In genomic region chr13:91601807-91602206, GRCh38 we compare ENCODE assay signal across 11 cellular contexts.
"Had no signal": no experiment of that assay in that cellular context is flagged by ENCODE, and none has a peak within 500 bp of the region (broad histone marks: within the 10 kb centered on the region; RNA-seq: fewer than 3 reads in every experiment).

No MANE protein-coding gene starts in this region.

- H3K4me1 ChIP-seq: HAP-1 had no signal

- H3K36me3 ChIP-seq: HAP-1 had no signal

- H3K27ac ChIP-seq: GM23248 had no signal

- H3K9me3 Mint-ChIP-seq: GM23338, H9 had no signal

- H2AFZ ChIP-seq: GM23248, GM23338 had no signal

- FAIRE-seq: H1, H54 had no signal

- H3K9ac ChIP-seq: GM23248 had no signal

- H3K9me3 ChIP-seq: HAP-1 had no signal

- H3K4me1 Mint-ChIP-seq: GM23338, H9 had no signal

- H3K4me3 Mint-ChIP-seq: GM23338, H9, HFFc6 had no signal

- H3K4me2 ChIP-seq: GM23338 had no signal

- ATAC-seq: GM23338, HCT116 had no signal

- H3K4me3 ChIP-seq: GM23248, GM23338, HAP-1 had no signal

- DNase-seq: GM23248, GOT3, H7, H9, HCEC 1CT, HFFc6 had no signal

- H3K27ac Mint-ChIP-seq: GM23338, H9, HFFc6 had no signal
